21 cellular contexts compared by ENCODE assay signal in genomic region chr3:8380904-8381704, GRCh38.
DNase-seq lines count a peak whose midpoint lies in the region; ATAC-seq, FAIRE-seq and TF ChIP-seq lines count a peak whose summit lies in the region.
"Had no signal": no experiment of that assay in that cellular context is flagged by ENCODE, and none has a peak within 500 bp of the region (broad histone marks: within the 10 kb centered on the region; RNA-seq: fewer than 3 reads in every experiment).

No MANE protein-coding gene starts in this region.

- TF ChIP-seq POLR2A in HepG2 (IDR thresholded peaks at IDR 0.05; ENCODE audit: insufficient read depth in 1 of 2, low read depth in 2 of 2, low read length in 2 of 2) (no peak), right lobe of liver (IDR thresholded peaks at IDR 0.05) (no peak)

- intact Hi-C loops in HepG2 (cut with micrococcal nuclease; ENCODE audit: unreplicated experiment): no loop called here
- intact Hi-C loops in right lobe of liver (cut with DNase I): no loop called here

- no peak for FAIRE-seq in HepG2 (lab: Jason Lieb, UNC)
- FAIRE-seq: A549, D721Med, G401.6, GM12878, GM12892, GM18507, GM19239 had no signal

- H3K27me3 ChIP-seq in HepG2 (ENCODE audit: control insufficient read depth in 1 of 2, insufficient read depth in 2 of 2, low read length in 2 of 2): no peaks in the 10 kb centered on the region
- no peaks in the 10 kb centered on the region for H3K27me3 ChIP-seq in right lobe of liver
- H3K27me3 ChIP-seq: BLaER1 treated with 17β-estradiol and CSF1 and Interleukin-3, amounts not matched to agents 10 nM and 100 nM had no signal

- no peak overlapping the region for H2AFZ ChIP-seq in HepG2 (ENCODE audit: low read length)

- H4K20me1 ChIP-seq in HepG2 (ENCODE audit: insufficient read depth, low read length): no peaks in the 10 kb centered on the region
- H4K20me1 ChIP-seq: BLaER1 treated with 17β-estradiol and CSF1 and Interleukin-3, amounts not matched to agents 10 nM and 100 nM had no signal

- H3K79me2 ChIP-seq in HepG2 (ENCODE audit: insufficient read depth, low read length): no peaks in the 10 kb centered on the region

- POLR2A ChIA-PET in HepG2 (lab: Yijun Ruan, JAX): no interaction called here

- no peak for TF ChIP-seq CTCF in HepG2 (CRISPR knock-in tag; IDR thresholded peaks at IDR 0.05)
- no peak for TF ChIP-seq CTCF in right lobe of liver (IDR thresholded peaks at IDR 0.05)

- CTCF ChIA-PET in HepG2 (lab: Yijun Ruan, JAX; ENCODE audit: low intra/inter-chr PET ratio, low total read pairs): no interaction called here

- WGBS in HepG2 (ENCODE audit: low lambda C conversion rate): 19% methylated on average over 5 of the region's 5 CpGs
- WGBS in right lobe of liver (ENCODE audit: insufficient coverage, low coverage, low lambda C conversion rate, missing lambda C conversion rate): 79% methylated on average over 4 of the region's 5 CpGs

- H3K27ac ChIP-seq in HepG2 (ENCODE audit: extremely low read length, insufficient read depth, low read length) (no peak overlapping the region), right lobe of liver (no peak overlapping the region)
- H3K27ac ChIP-seq: 22Rv1; A549; BLaER1 treated with 17β-estradiol and CSF1 and Interleukin-3, amounts not matched to agents 10 nM and 100 nM; C4-2B had no signal

- no peaks in the 10 kb centered on the region for H3K9me3 ChIP-seq in HepG2 (ENCODE audit: low read length)
- no peaks in the 10 kb centered on the region for H3K9me3 ChIP-seq in right lobe of liver
- H3K9me3 ChIP-seq: A549, Caco-2 had no signal

- H3K4me2 ChIP-seq in HepG2 (ENCODE audit: low read depth, low read length): no peak overlapping the region
- H3K4me2 ChIP-seq: A549; BLaER1 treated with 17β-estradiol and CSF1 and Interleukin-3, amounts not matched to agents 10 nM and 100 nM had no signal

- no TSS peak for BruUV-seq in HepG2 (replicated peaks; lab: Mats Ljungman, UMichigan)

- TF ChIP-seq EP300 in HepG2 (IDR thresholded peaks at IDR 0.05; ENCODE audit: low read depth in 2 of 2, low read length in 2 of 2) (no peak), HepG2 (CRISPR knock-in tag; IDR thresholded peaks at IDR 0.05; ENCODE audit: borderline replicate concordance) (no peak)

- TF ChIP-seq RAD21 in HepG2 (CRISPR knock-in tag; IDR thresholded peaks at IDR 0.05): no peak

- in situ Hi-C loops in HepG2 (cut with HindIII; ENCODE audit: extremely low pct_ligation_motif_present, low pct_unique_long_range_greater_than_20kb): no loop called here

- H3K4me3 ChIP-seq in HepG2 (replicated peaks in 1 of 3; ENCODE audit: insufficient read depth in 1 of 3, low read depth in 2 of 3, low read length in 3 of 3) (no peak overlapping the region), right lobe of liver (no peak overlapping the region)
- H3K4me3 ChIP-seq: A549; BLaER1 treated with 17β-estradiol and CSF1 and Interleukin-3, amounts not matched to agents 10 nM and 100 nM; GM12878 had no signal

- DNase-seq in HepG2 (ENCODE audit: low spot score) (no peak), right lobe of liver (no peak), astrocyte of the hippocampus (ENCODE audit: low read depth, low spot score) (peak; percentile 74), activated gamma-delta T cell treated with Interleukin-2 at 50 U/mL for 16 hours (no peak)
- DNase-seq: AML-193; Caco-2; Calu3; CD4-positive, alpha-beta T cell; CD8-positive, alpha-beta T cell; DMS79 treated with DMSO at 0.1 percent for 48 hours had no signal

- ATAC-seq in HepG2 (no peak), right lobe of liver (no peak), HG02970 (IDR thresholded peaks at IDR 0.05; ENCODE audit: low FRiP score, unreplicated experiment) (no peak)
- ATAC-seq: A549; CD8-positive, alpha-beta T cell; GM12878 had no signal

- H3K36me3 ChIP-seq in HepG2 (replicated peaks in 1 of 2; ENCODE audit: control insufficient read depth in 1 of 2, insufficient read depth in 2 of 2, low read length in 2 of 2) (no peaks in the 10 kb centered on the region), right lobe of liver (no peaks in the 10 kb centered on the region)

- H3K4me1 ChIP-seq in HepG2 (ENCODE audit: insufficient read depth, low read length) (no peaks in the 10 kb centered on the region), right lobe of liver (no peaks in the 10 kb centered on the region)
- H3K4me1 ChIP-seq: A549; BLaER1 treated with 17β-estradiol and CSF1 and Interleukin-3, amounts not matched to agents 10 nM and 100 nM; Caco-2 had no signal

- no peak overlapping the region for H3K9ac ChIP-seq in HepG2 (ENCODE audit: insufficient read depth, low read depth, low read length)
- H3K9ac ChIP-seq: BLaER1 treated with 17β-estradiol and CSF1 and Interleukin-3, amounts not matched to agents 10 nM and 100 nM had no signal

TF ChIP-seq in HepG2, 621 proteins besides CTCF, POLR2A, EP300 and RAD21:
- TF ChIP-seq ZNF12 (CRISPR knock-in tag; IDR thresholded peaks at IDR 0.05): 0 out of 2 replicates have a peak, but pooled peaks have one; percentile 59
- TF ChIP-seq, protein P1, sequence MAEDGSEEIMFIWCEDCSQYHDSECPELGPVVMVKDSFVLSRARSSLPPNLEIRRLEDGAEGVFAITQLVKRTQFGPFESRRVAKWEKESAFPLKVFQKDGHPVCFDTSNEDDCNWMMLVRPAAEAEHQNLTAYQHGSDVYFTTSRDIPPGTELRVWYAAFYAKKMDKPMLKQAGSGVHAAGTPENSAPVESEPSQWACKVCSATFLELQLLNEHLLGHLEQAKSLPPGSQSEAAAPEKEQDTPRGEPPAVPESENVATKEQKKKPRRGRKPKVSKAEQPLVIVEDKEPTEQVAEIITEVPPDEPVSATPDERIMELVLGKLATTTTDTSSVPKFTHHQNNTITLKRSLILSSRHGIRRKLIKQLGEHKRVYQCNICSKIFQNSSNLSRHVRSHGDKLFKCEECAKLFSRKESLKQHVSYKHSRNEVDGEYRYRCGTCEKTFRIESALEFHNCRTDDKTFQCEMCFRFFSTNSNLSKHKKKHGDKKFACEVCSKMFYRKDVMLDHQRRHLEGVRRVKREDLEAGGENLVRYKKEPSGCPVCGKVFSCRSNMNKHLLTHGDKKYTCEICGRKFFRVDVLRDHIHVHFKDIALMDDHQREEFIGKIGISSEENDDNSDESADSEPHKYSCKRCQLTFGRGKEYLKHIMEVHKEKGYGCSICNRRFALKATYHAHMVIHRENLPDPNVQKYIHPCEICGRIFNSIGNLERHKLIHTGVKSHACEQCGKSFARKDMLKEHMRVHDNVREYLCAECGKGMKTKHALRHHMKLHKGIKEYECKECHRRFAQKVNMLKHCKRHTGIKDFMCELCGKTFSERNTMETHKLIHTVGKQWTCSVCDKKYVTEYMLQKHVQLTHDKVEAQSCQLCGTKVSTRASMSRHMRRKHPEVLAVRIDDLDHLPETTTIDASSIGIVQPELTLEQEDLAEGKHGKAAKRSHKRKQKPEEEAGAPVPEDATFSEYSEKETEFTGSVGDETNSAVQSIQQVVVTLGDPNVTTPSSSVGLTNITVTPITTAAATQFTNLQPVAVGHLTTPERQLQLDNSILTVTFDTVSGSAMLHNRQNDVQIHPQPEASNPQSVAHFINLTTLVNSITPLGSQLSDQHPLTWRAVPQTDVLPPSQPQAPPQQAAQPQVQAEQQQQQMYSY (CRISPR knock-in tag; IDR thresholded peaks at IDR 0.05): 0 out of 2 replicates have a peak, but pooled peaks have one; percentile 30
- TF ChIP-seq, protein P2, sequence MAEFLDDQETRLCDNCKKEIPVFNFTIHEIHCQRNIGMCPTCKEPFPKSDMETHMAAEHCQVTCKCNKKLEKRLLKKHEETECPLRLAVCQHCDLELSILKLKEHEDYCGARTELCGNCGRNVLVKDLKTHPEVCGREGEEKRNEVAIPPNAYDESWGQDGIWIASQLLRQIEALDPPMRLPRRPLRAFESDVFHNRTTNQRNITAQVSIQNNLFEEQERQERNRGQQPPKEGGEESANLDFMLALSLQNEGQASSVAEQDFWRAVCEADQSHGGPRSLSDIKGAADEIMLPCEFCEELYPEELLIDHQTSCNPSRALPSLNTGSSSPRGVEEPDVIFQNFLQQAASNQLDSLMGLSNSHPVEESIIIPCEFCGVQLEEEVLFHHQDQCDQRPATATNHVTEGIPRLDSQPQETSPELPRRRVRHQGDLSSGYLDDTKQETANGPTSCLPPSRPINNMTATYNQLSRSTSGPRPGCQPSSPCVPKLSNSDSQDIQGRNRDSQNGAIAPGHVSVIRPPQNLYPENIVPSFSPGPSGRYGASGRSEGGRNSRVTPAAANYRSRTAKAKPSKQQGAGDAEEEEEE (CRISPR knock-in tag; IDR thresholded peaks at IDR 0.05; ENCODE audit: borderline replicate concordance): no peak
